Comparison of ENCODE assay signal across 10 cellular contexts in the genomic region with DNA sequence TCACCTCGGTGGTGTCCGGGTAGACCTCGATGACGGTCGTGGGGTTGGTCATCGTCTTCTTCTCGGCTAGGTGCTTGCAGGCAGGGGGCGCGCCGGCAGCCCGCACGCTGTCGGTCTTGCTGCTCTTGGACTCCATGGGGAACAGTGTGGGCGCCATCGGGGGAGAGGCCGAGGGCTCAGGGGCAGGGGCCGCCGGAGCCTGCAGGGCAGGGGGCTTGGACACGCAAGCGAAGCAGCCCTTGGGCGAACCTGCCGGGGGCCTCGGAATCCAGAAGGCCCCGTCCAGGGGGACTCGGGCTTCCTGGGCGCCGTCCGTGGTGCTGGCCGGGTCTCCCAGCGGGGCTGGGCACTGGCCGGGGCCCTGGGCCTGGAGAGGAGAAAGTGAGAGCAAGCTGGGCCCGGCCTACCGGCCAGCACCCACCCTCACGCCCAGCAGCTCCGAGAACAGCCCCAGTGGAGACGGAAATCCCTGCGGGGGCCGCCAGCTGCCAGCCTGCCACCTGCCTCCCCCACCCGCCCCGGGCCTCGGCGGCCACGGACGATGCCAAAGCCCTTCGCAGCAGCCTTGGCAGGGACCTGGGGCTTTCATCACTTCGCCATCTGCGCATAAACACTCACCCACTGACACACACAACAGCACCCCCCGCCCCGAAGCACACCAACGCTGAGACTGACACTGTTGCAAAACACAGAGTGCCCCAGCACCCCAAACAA. TPM values are rescaled to one million over a fixed set of nuclear protein-coding genes. Genes with fewer than 3 reads are reported as not detected.
DNase-seq lines count a peak whose midpoint lies in the region; ATAC-seq and TF ChIP-seq lines count a peak whose summit lies in the region.
"Had no signal": no experiment of that assay in that cellular context is flagged by ENCODE, and none has a peak within 500 bp of the region (broad histone marks: within the 10 kb centered on the region; RNA-seq: fewer than 3 reads in every experiment).

No MANE protein-coding gene starts in this region.

- POLR2A ChIA-PET in MCF 10A (lab: Yijun Ruan, JAX): interaction anchor here (1.0 to 7.8 kb wide), 5 partner anchors 10 to 84 kb away, joined by 3 to 107 read pairs (median 4); a partner anchor contains a TSS

- DNase-seq in GM23338 (ENCODE audit: low spot score) (no peak), MCF 10A (ENCODE audit: unreplicated experiment) (no peak), iPS-NIHi7 (ENCODE audit: extremely low spot score) (peak; percentile 51), smooth muscle cell (lab: John Stamatoyannopoulos, UW; ENCODE audit: unreplicated experiment) (no peak), DMS79 (lab: John Stamatoyannopoulos, UW) (no peak), HCEC 1CT (no peak)
- DNase-seq: activated naive CD4-positive, alpha-beta T cell treated with anti-CD3 and anti-CD28 coated beads for 36 hours had no signal

- H3K27ac ChIP-seq in GM23338 (ENCODE audit: low read depth) (no peak overlapping the region), smooth muscle cell (ENCODE audit: low read depth) (no peak overlapping the region)
- H3K27ac ChIP-seq: HL-60 had no signal

- H3K9me3 Mint-ChIP-seq in GM23338: peaks cover 9% of the 10 kb centered on the region
- H3K9me3 Mint-ChIP-seq in MCF 10A (ENCODE audit: unreplicated experiment): no peaks in the 10 kb centered on the region

- H3K36me3 ChIP-seq in GM23338 (ENCODE audit: insufficient read depth) (no peaks in the 10 kb centered on the region), smooth muscle cell (ENCODE audit: low read depth) (no peaks in the 10 kb centered on the region)

- no peaks in the 10 kb centered on the region for H3K9me3 ChIP-seq in smooth muscle cell (replicated peaks; ENCODE audit: low read depth)

- H3K4me2 ChIP-seq in GM23338: peak overlapping the region; percentile 88
- peak overlapping the region; percentile 98 for H3K4me2 ChIP-seq in smooth muscle cell

- TF ChIP-seq CTCF in GM23338 (conservative IDR thresholded peaks at IDR 0.05; ENCODE audit: low read depth in 2 of 2) (peak in 1 of 2 experiments; percentile 33; a peak in 2 of 4 replicates), MCF 10A (IDR thresholded peaks at IDR 0.05; ENCODE audit: unreplicated experiment) (no peak), smooth muscle cell (IDR thresholded peaks at IDR 0.05; ENCODE audit: borderline replicate concordance, insufficient read depth, poor library complexity, severe bottlenecking) (no peak)

- no TSS peak for BruUV-seq in MCF 10A (replicated peaks; lab: Mats Ljungman, UMichigan)

- H3K4me3 ChIP-seq in GM23338 (peak overlapping the region; percentile 62), smooth muscle cell (peak overlapping the region; percentile 61)

- H3K4me1 ChIP-seq in GM23338 (ENCODE audit: insufficient read depth): no peaks in the 10 kb centered on the region; the same call in 1 of the 2 replicates
- H3K4me1 ChIP-seq in smooth muscle cell (ENCODE audit: low read depth): peaks cover 15% of the 10 kb centered on the region

- H3K27me3 ChIP-seq in GM23338 (ENCODE audit: insufficient read depth): peaks cover 36% of the 10 kb centered on the region
- no peaks in the 10 kb centered on the region for H3K27me3 ChIP-seq in smooth muscle cell (ENCODE audit: low read depth)

- no peak overlapping the region for H3K9ac ChIP-seq in smooth muscle cell (ENCODE audit: low read depth)

- H3K27me3 Mint-ChIP-seq in GM23338 (ENCODE audit: insufficient read depth, low read depth, poor library complexity) (peaks cover 35% of the 10 kb centered on the region), MCF 10A (ENCODE audit: insufficient read depth, unreplicated experiment) (no peaks in the 10 kb centered on the region)

- CTCF ChIA-PET in MCF 10A (lab: Yijun Ruan, JAX): interaction anchor here (0.5 to 4.7 kb wide), 4 partner anchors 25 to 216 kb away, joined by 3 to 26 read pairs (median 3); no protein-coding TSS in a partner anchor

- H4K20me1 ChIP-seq in GM23338 (replicated peaks; ENCODE audit: insufficient read depth) (no peaks in the 10 kb centered on the region), smooth muscle cell (ENCODE audit: low read depth) (peaks cover 38% of the 10 kb centered on the region)

- H3K36me3 Mint-ChIP-seq in GM23338 (ENCODE audit: low read depth): peaks cover 2% of the 10 kb centered on the region; the same call in 2 of the 3 replicates
- H3K36me3 Mint-ChIP-seq in MCF 10A (ENCODE audit: insufficient read depth, unreplicated experiment): peaks cover 39% of the 10 kb centered on the region

- peak overlapping the region; percentile 55; the same call in 2 of the 3 replicates for H3K4me3 Mint-ChIP-seq in GM23338
- peak overlapping the region; percentile 73 for H3K4me3 Mint-ChIP-seq in MCF 10A (ENCODE audit: unreplicated experiment)
- H3K4me3 Mint-ChIP-seq: activated naive CD4-positive, alpha-beta T cell treated with anti-CD3 and anti-CD28 coated beads for 36 hours had no signal

- H2AFZ ChIP-seq in GM23338: no peak overlapping the region
- H2AFZ ChIP-seq in smooth muscle cell (ENCODE audit: low read depth): no peak overlapping the region

- 73% methylated on average over 35 of the region's 50 CpGs for WGBS in smooth muscle cell (ENCODE audit: low lambda C conversion rate)

- H3K9me2 ChIP-seq in GM23338 (ENCODE audit: insufficient read depth): 0 out of 2 replicates have a peak, but pooled peaks cover 3% of the 10 kb centered on the region

- ATAC-seq in GM23338 (peak; percentile 11), HG02759 (IDR thresholded peaks at IDR 0.05; ENCODE audit: unreplicated experiment) (no peak), HG02588 (IDR thresholded peaks at IDR 0.05; ENCODE audit: unreplicated experiment) (no peak)

- H3K4me1 Mint-ChIP-seq in GM23338 (peaks cover 11% of the 10 kb centered on the region; the same call in 2 of the 3 replicates), MCF 10A (ENCODE audit: insufficient read depth, unreplicated experiment) (peaks cover 20% of the 10 kb centered on the region)

- intact Hi-C loops in MCF 10A (cut with micrococcal nuclease): loop anchor here (5.0 kb wide), 1 partner anchor 79 kb away; no protein-coding TSS in a partner anchor

- H3K79me2 ChIP-seq in GM23338 (replicated peaks; ENCODE audit: insufficient read depth) (no peaks in the 10 kb centered on the region), smooth muscle cell (ENCODE audit: low read depth) (no peaks in the 10 kb centered on the region)

- H3F3A ChIP-seq in GM23338 (replicated peaks; ENCODE audit: low read depth) (peaks cover 9% of the 10 kb centered on the region; the same call in 1 of the 2 replicates), smooth muscle cell (ENCODE audit: low read depth) (peaks cover 8% of the 10 kb centered on the region)

- H3K27ac Mint-ChIP-seq in GM23338 (no peak overlapping the region), MCF 10A (ENCODE audit: low read depth, unreplicated experiment) (no peak overlapping the region)
- H3K27ac Mint-ChIP-seq: activated naive CD4-positive, alpha-beta T cell treated with anti-CD3 and anti-CD28 coated beads for 36 hours had no signal

TF ChIP-seq in GM23338, 12 proteins besides CTCF, POLR2A, EP300 and RAD21 (continues in another document):
- TF ChIP-seq NANOG (IDR thresholded peaks at IDR 0.05; ENCODE audit: borderline replicate concordance): no peak
- TF ChIP-seq, protein P1, sequence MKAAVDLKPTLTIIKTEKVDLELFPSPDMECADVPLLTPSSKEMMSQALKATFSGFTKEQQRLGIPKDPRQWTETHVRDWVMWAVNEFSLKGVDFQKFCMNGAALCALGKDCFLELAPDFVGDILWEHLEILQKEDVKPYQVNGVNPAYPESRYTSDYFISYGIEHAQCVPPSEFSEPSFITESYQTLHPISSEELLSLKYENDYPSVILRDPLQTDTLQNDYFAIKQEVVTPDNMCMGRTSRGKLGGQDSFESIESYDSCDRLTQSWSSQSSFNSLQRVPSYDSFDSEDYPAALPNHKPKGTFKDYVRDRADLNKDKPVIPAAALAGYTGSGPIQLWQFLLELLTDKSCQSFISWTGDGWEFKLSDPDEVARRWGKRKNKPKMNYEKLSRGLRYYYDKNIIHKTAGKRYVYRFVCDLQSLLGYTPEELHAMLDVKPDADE (IDR thresholded peaks at IDR 0.05): no peak
- TF ChIP-seq, protein P2, sequence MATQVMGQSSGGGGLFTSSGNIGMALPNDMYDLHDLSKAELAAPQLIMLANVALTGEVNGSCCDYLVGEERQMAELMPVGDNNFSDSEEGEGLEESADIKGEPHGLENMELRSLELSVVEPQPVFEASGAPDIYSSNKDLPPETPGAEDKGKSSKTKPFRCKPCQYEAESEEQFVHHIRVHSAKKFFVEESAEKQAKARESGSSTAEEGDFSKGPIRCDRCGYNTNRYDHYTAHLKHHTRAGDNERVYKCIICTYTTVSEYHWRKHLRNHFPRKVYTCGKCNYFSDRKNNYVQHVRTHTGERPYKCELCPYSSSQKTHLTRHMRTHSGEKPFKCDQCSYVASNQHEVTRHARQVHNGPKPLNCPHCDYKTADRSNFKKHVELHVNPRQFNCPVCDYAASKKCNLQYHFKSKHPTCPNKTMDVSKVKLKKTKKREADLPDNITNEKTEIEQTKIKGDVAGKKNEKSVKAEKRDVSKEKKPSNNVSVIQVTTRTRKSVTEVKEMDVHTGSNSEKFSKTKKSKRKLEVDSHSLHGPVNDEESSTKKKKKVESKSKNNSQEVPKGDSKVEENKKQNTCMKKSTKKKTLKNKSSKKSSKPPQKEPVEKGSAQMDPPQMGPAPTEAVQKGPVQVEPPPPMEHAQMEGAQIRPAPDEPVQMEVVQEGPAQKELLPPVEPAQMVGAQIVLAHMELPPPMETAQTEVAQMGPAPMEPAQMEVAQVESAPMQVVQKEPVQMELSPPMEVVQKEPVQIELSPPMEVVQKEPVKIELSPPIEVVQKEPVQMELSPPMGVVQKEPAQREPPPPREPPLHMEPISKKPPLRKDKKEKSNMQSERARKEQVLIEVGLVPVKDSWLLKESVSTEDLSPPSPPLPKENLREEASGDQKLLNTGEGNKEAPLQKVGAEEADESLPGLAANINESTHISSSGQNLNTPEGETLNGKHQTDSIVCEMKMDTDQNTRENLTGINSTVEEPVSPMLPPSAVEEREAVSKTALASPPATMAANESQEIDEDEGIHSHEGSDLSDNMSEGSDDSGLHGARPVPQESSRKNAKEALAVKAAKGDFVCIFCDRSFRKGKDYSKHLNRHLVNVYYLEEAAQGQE (IDR thresholded peaks at IDR 0.05; ENCODE audit: unreplicated experiment): peak; percentile 58

RNA-seq across cellular contexts. Expression of a gene that starts 2.5 kb away (rescaled TPM):
- not detected in 2 replicates for total RNA-seq in GM23338 (2014; rRNA removed; shearing (Covaris generic))
- polyA plus RNA-seq in GM23338 (2016; fragmentation: Nextera tagmentation; extraction: Ambion mirVana) (0.06 TPM in 1 of 2 replicates, not detected in the other), smooth muscle cell (2.2 and 4.2 TPM in 2 replicates)
- total RNA-seq in MCF 10A (2022) (1.9 and 2.0 TPM in 2 replicates), smooth muscle cell (0.49 and 2.5 TPM in 2 replicates)

RNA-seq across cellular contexts. Expression of a gene that starts 15.8 kb away (rescaled TPM):
- 198 and 251 TPM in 2 replicates for total RNA-seq in GM23338 (2014; rRNA removed; shearing (Covaris generic))
- polyA plus RNA-seq in GM23338 (2016; fragmentation: Nextera tagmentation; extraction: Ambion mirVana) (67.1 and 73.6 TPM in 2 replicates), smooth muscle cell (301 and 310 TPM in 2 replicates)
- total RNA-seq in MCF 10A (2022) (366 and 367 TPM in 2 replicates), smooth muscle cell (101 and 123 TPM in 2 replicates)

RNA-seq across cellular contexts. Expression of a gene that starts 50.9 kb away (rescaled TPM):
- total RNA-seq in GM23338 (2014; rRNA removed; shearing (Covaris generic)): not detected in 2 replicates
- polyA plus RNA-seq in GM23338 (2016; fragmentation: Nextera tagmentation; extraction: Ambion mirVana): not detected in 2 replicates
- not detected in 2 replicates for total RNA-seq in MCF 10A (2022)
- total RNA-seq in smooth muscle cell: not detected in 2 replicates
- polyA plus RNA-seq in smooth muscle cell: not detected in 2 replicates
- total RNA-seq: activated naive CD4-positive, alpha-beta T cell treated with anti-CD3 and anti-CD28 coated beads for 36 hours had no signal
